2 cellular contexts compared by ENCODE assay signal in the genomic region with DNA sequence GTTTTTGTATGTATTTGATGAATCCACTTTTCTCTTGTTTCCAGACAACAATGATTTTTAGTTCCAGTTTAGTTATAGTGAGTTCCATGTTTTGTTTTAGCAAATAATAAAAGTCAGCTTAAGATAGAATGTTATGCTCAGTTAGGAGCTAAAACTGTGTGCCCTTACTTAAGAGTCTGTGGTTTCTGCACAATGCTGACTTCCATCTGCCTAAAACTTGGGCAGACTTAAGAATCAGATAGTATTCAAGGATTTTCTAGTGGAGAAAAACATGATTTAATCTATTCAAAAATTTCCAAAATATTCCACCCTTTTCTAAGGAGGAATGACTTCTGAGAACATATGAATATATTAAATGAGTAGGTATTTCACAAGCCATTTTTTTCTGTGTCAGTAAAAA.
TF ChIP-seq lines count a peak whose summit lies in the region.

No MANE protein-coding gene starts in this region.

TF ChIP-seq in SK-N-SH, 30 proteins besides CTCF, POLR2A, EP300 and RAD21 (continued from another document):
- TF ChIP-seq, protein P1, sequence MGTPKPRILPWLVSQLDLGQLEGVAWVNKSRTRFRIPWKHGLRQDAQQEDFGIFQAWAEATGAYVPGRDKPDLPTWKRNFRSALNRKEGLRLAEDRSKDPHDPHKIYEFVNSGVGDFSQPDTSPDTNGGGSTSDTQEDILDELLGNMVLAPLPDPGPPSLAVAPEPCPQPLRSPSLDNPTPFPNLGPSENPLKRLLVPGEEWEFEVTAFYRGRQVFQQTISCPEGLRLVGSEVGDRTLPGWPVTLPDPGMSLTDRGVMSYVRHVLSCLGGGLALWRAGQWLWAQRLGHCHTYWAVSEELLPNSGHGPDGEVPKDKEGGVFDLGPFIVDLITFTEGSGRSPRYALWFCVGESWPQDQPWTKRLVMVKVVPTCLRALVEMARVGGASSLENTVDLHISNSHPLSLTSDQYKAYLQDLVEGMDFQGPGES (IDR thresholded peaks at IDR 0.05; ENCODE audit: low read depth, low read length): no peak
- TF ChIP-seq POLR2AphosphoS5 (IDR thresholded peaks at IDR 0.05; ENCODE audit: low read depth, low read length) (no peak), TCF12 (IDR thresholded peaks at IDR 0.05) (no peak), FOSL2 (IDR thresholded peaks at IDR 0.05; ENCODE audit: borderline replicate concordance, low read depth) (no peak), SMC3 (IDR thresholded peaks at IDR 0.05; ENCODE audit: low read depth, low read length) (no peak), MEF2A (IDR thresholded peaks at IDR 0.05; ENCODE audit: borderline replicate concordance, low read depth) (no peak), TAF1 (IDR thresholded peaks at IDR 0.05; ENCODE audit: borderline replicate concordance, low read depth, low read length) (no peak), RXRA (IDR thresholded peaks at IDR 0.05; ENCODE audit: borderline replicate concordance, low read depth) (no peak), EZH2phosphoT487 (IDR thresholded peaks at IDR 0.05; ENCODE audit: borderline replicate concordance, low read depth) (no peak)
- TF ChIP-seq, protein P2, sequence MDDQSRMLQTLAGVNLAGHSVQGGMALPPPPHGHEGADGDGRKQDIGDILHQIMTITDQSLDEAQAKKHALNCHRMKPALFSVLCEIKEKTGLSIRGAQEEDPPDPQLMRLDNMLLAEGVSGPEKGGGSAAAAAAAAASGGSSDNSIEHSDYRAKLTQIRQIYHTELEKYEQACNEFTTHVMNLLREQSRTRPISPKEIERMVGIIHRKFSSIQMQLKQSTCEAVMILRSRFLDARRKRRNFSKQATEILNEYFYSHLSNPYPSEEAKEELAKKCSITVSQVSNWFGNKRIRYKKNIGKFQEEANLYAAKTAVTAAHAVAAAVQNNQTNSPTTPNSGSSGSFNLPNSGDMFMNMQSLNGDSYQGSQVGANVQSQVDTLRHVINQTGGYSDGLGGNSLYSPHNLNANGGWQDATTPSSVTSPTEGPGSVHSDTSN (IDR thresholded peaks at IDR 0.05): no peak
TF ChIP-seq in SK-N-SH: peak in this region for 0.

TF ChIP-seq in SK-N-SH treated with all-trans-retinoic acid at 6 μM for 48 hours, 23 proteins besides CTCF, POLR2A, EP300 and RAD21 (continued from another document):
- TF ChIP-seq, protein P3, sequence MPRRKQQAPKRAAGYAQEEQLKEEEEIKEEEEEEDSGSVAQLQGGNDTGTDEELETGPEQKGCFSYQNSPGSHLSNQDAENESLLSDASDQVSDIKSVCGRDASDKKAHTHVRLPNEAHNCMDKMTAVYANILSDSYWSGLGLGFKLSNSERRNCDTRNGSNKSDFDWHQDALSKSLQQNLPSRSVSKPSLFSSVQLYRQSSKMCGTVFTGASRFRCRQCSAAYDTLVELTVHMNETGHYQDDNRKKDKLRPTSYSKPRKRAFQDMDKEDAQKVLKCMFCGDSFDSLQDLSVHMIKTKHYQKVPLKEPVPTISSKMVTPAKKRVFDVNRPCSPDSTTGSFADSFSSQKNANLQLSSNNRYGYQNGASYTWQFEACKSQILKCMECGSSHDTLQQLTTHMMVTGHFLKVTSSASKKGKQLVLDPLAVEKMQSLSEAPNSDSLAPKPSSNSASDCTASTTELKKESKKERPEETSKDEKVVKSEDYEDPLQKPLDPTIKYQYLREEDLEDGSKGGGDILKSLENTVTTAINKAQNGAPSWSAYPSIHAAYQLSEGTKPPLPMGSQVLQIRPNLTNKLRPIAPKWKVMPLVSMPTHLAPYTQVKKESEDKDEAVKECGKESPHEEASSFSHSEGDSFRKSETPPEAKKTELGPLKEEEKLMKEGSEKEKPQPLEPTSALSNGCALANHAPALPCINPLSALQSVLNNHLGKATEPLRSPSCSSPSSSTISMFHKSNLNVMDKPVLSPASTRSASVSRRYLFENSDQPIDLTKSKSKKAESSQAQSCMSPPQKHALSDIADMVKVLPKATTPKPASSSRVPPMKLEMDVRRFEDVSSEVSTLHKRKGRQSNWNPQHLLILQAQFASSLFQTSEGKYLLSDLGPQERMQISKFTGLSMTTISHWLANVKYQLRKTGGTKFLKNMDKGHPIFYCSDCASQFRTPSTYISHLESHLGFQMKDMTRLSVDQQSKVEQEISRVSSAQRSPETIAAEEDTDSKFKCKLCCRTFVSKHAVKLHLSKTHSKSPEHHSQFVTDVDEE (CRISPR knock-in tag; IDR thresholded peaks at IDR 0.05): no peak
- TF ChIP-seq CSDC2 (CRISPR knock-in tag; IDR thresholded peaks at IDR 0.05) (no peak), ZFP30 (CRISPR knock-in tag; IDR thresholded peaks at IDR 0.05) (no peak), TOX (CRISPR knock-in tag; IDR thresholded peaks at IDR 0.05; ENCODE audit: borderline replicate concordance) (no peak), ZFP3 (CRISPR knock-in tag; IDR thresholded peaks at IDR 0.05) (no peak), ZC3H10 (CRISPR knock-in tag; IDR thresholded peaks at IDR 0.05) (no peak), RARB (CRISPR knock-in tag; IDR thresholded peaks at IDR 0.05) (no peak), ZNF8 (CRISPR knock-in tag; IDR thresholded peaks at IDR 0.05) (no peak)
- TF ChIP-seq, protein P4, sequence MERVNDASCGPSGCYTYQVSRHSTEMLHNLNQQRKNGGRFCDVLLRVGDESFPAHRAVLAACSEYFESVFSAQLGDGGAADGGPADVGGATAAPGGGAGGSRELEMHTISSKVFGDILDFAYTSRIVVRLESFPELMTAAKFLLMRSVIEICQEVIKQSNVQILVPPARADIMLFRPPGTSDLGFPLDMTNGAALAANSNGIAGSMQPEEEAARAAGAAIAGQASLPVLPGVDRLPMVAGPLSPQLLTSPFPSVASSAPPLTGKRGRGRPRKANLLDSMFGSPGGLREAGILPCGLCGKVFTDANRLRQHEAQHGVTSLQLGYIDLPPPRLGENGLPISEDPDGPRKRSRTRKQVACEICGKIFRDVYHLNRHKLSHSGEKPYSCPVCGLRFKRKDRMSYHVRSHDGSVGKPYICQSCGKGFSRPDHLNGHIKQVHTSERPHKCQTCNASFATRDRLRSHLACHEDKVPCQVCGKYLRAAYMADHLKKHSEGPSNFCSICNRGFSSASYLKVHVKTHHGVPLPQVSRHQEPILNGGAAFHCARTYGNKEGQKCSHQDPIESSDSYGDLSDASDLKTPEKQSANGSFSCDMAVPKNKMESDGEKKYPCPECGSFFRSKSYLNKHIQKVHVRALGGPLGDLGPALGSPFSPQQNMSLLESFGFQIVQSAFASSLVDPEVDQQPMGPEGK (CRISPR knock-in tag; IDR thresholded peaks at IDR 0.05; ENCODE audit: borderline replicate concordance): no peak
- TF ChIP-seq, protein P5, sequence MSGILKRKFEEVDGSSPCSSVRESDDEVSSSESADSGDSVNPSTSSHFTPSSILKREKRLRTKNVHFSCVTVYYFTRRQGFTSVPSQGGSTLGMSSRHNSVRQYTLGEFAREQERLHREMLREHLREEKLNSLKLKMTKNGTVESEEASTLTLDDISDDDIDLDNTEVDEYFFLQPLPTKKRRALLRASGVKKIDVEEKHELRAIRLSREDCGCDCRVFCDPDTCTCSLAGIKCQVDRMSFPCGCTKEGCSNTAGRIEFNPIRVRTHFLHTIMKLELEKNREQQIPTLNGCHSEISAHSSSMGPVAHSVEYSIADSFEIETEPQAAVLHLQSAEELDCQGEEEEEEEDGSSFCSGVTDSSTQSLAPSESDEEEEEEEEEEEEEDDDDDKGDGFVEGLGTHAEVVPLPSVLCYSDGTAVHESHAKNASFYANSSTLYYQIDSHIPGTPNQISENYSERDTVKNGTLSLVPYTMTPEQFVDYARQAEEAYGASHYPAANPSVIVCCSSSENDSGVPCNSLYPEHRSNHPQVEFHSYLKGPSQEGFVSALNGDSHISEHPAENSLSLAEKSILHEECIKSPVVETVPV (CRISPR knock-in tag; IDR thresholded peaks at IDR 0.05): no peak
- TF ChIP-seq, protein P6, sequence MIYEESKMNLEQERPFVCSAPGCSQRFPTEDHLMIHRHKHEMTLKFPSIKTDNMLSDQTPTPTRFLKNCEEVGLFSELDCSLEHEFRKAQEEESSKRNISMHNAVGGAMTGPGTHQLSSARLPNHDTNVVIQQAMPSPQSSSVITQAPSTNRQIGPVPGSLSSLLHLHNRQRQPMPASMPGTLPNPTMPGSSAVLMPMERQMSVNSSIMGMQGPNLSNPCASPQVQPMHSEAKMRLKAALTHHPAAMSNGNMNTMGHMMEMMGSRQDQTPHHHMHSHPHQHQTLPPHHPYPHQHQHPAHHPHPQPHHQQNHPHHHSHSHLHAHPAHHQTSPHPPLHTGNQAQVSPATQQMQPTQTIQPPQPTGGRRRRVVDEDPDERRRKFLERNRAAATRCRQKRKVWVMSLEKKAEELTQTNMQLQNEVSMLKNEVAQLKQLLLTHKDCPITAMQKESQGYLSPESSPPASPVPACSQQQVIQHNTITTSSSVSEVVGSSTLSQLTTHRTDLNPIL (CRISPR knock-in tag; IDR thresholded peaks at IDR 0.05; ENCODE audit: low read depth): no peak
